13 cellular contexts compared by ENCODE assay signal in the genomic region with DNA sequence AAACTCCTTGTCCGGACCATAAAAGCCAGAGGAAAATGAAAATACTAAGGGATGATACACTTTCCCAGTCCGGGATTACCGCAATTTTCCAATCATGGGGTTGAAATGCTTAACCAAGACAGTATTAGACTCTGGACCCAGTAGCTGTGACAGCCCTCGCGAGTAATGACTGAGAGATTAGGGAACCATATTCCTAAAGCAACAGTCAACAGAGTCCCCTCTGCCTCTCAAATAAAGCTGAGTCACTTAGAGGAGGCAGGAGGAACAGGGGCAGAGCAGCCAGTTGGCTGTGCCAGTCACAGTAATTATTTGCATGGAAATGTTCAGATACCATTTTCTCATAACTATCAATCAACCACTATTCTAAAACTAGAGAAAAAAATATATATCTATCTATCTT.
"Had no signal": no experiment of that assay in that cellular context is flagged by ENCODE, and none has a peak within 500 bp of the region (broad histone marks: within the 10 kb centered on the region; RNA-seq: fewer than 3 reads in every experiment).

No MANE protein-coding gene starts in this region.

- H3K4me1 ChIP-seq: gastroesophageal sphincter, left lung, tibial artery, uterus had no signal

- H3K4me3 ChIP-seq: gastroesophageal sphincter, left lung, tibial artery, uterus had no signal

- H3K36me3 ChIP-seq: uterus had no signal

- H3K9me3 ChIP-seq: gastroesophageal sphincter, left lung, tibial artery, uterus had no signal

- ATAC-seq: activated CD4-positive, alpha-beta T cell treated with anti-CD3 and anti-CD28 coated beads for 36 hours; effector memory CD8-positive, alpha-beta T cell; gastroesophageal sphincter; left lung had no signal

- H3K27ac ChIP-seq: brain microvascular endothelial cell, epithelial cell of prostate, gastroesophageal sphincter, left lung, tibial artery, uterus, WERI-Rb-1 had no signal

- DNase-seq: activated CD4-positive, alpha-beta T cell treated with anti-CD3 and anti-CD28 coated beads for 36 hours; activated naive CD4-positive, alpha-beta T cell treated with anti-CD3 and anti-CD28 coated beads, Interleukin-2, amount 50 U/mL, for 16 hours; amygdala; brain microvascular endothelial cell; effector memory CD8-positive, alpha-beta T cell; left lung; stimulated activated CD4-positive, alpha-beta T cell treated with anti-CD3 and anti-CD28 coated beads, Interleukin-15, amount 100 ng/mL, for 24 hours; stimulated activated CD4-positive, alpha-beta T cell treated with anti-CD3 and anti-CD28 coated beads, Interleukin-4, amount 100 ng/mL, for 24 hours; tibial artery; uterus; WERI-Rb-1 had no signal

- H3K27me3 ChIP-seq: brain microvascular endothelial cell, gastroesophageal sphincter, left lung, tibial artery, uterus had no signal
